In genomic region chr12:56007892-56008471, GRCh38 we compare ENCODE assay signal across 8 cellular contexts. TPM values are rescaled to one million over a fixed set of nuclear protein-coding genes. Genes with fewer than 3 reads are reported as not detected.
DNase-seq lines count a peak whose midpoint lies in the region; ATAC-seq and TF ChIP-seq lines count a peak whose summit lies in the region.

No MANE protein-coding gene starts in this region.

- no peaks in the 10 kb centered on the region for H3K9me3 ChIP-seq in HUES64 (ENCODE audit: insufficient read depth, low read depth, low read length)
- H3K9me3 ChIP-seq in iPS-20b (ENCODE audit: insufficient read depth, low read depth, low read length), result no peaks in the 10 kb centered on the region
- H3K9me3 ChIP-seq in smooth muscle cell (replicated peaks; ENCODE audit: low read depth), result no peaks in the 10 kb centered on the region

- H3F3A ChIP-seq in smooth muscle cell (ENCODE audit: low read depth), result no peaks in the 10 kb centered on the region

- ATAC-seq in GM18867 (IDR thresholded peaks at IDR 0.05; ENCODE audit: unreplicated experiment) (peak; percentile 14), GM18519 (IDR thresholded peaks at IDR 0.05; ENCODE audit: low FRiP score, unreplicated experiment) (no peak)

- H3K4me1 ChIP-seq in HUES64 (ENCODE audit: insufficient read depth, low read length) (no peaks in the 10 kb centered on the region), iPS-20b (ENCODE audit: insufficient read depth, low read length) (peaks cover 6% of the 10 kb centered on the region; the same call in 1 of the 2 replicates), smooth muscle cell (ENCODE audit: low read depth) (peaks cover 8% of the 10 kb centered on the region)

- H3K9ac ChIP-seq in HUES64 (ENCODE audit: low read depth, low read length), result peak overlapping the region; percentile 92
- peak overlapping the region; percentile 98 for H3K9ac ChIP-seq in iPS-20b (ENCODE audit: low read depth, low read length)
- peak overlapping the region; percentile 84 for H3K9ac ChIP-seq in smooth muscle cell (ENCODE audit: low read depth)

- no peaks in the 10 kb centered on the region for H3K79me2 ChIP-seq in smooth muscle cell (ENCODE audit: low read depth)

- in situ Hi-C loops in ACHN (cut with HindIII; ENCODE audit: low pct_ligation_motif_present, low pct_unique_long_range_greater_than_20kb, low sequenced_read_pairs) (no loop called here), astrocyte of the spinal cord (cut with HindIII; ENCODE audit: low sequenced_read_pairs) (no loop called here)

- no peak for TF ChIP-seq CTCF in astrocyte of the spinal cord (IDR thresholded peaks at IDR 0.05; ENCODE audit: low read depth, low read length)
- TF ChIP-seq CTCF in smooth muscle cell (IDR thresholded peaks at IDR 0.05; ENCODE audit: borderline replicate concordance, insufficient read depth, poor library complexity, severe bottlenecking), result no peak

- H3K36me3 ChIP-seq in HUES64 (ENCODE audit: insufficient read depth, low read length), result peaks cover 22% of the 10 kb centered on the region
- peaks cover 21% of the 10 kb centered on the region for H3K36me3 ChIP-seq in iPS-20b (ENCODE audit: insufficient read depth, low read depth, low read length)
- no peaks in the 10 kb centered on the region for H3K36me3 ChIP-seq in smooth muscle cell (ENCODE audit: low read depth)

- no peaks in the 10 kb centered on the region for H3K27me3 ChIP-seq in HUES64 (ENCODE audit: insufficient read depth, low read length)
- no peaks in the 10 kb centered on the region for H3K27me3 ChIP-seq in iPS-20b (ENCODE audit: insufficient read depth, low read length)
- no peaks in the 10 kb centered on the region for H3K27me3 ChIP-seq in smooth muscle cell (ENCODE audit: low read depth)

- peak overlapping the region; percentile 78 for H3K27ac ChIP-seq in HUES64 (ENCODE audit: low read depth, low read length)
- H3K27ac ChIP-seq in iPS-20b (ENCODE audit: low read length), result peak overlapping the region; percentile 75
- peak overlapping the region; percentile 26 for H3K27ac ChIP-seq in smooth muscle cell (ENCODE audit: low read depth)

- H3K4me3 ChIP-seq in HUES64 (ENCODE audit: low read length), result peak overlapping the region; percentile 83
- peak overlapping the region; percentile 67 for H3K4me3 ChIP-seq in astrocyte of the spinal cord (ENCODE audit: low read depth, low read length)
- H3K4me3 ChIP-seq in iPS-20b (ENCODE audit: low read length), result peak overlapping the region; percentile 94
- H3K4me3 ChIP-seq in smooth muscle cell, result peak overlapping the region; percentile 98

- peak overlapping the region; percentile 100 for H2AFZ ChIP-seq in smooth muscle cell (ENCODE audit: low read depth)

- 5% methylated on average over 16 of the region's 16 CpGs for WGBS in HUES64
- WGBS in smooth muscle cell (ENCODE audit: low lambda C conversion rate), result 4% methylated on average over 16 of the region's 16 CpGs

- peak; percentile 19 for DNase-seq in ACHN
- no peak for DNase-seq in astrocyte of the spinal cord (ENCODE audit: low read depth, low spot score)
- no peak for DNase-seq in smooth muscle cell (lab: John Stamatoyannopoulos, UW; ENCODE audit: unreplicated experiment)
- no peak for DNase-seq in activated CD4-positive, alpha-beta T cell treated with anti-CD3 and anti-CD28 coated beads for 4 hours

- H3K4me2 ChIP-seq in smooth muscle cell, result peak overlapping the region; percentile 98

- H4K20me1 ChIP-seq in smooth muscle cell (ENCODE audit: low read depth), result no peaks in the 10 kb centered on the region

RNA-seq across cellular contexts. Expression of gene SUOX, which starts 10.9 kb away (rescaled TPM):
- polyA plus RNA-seq in HUES64 (2013, experiment 1 of 2), result 15.2 TPM
- 16.0 TPM for polyA plus RNA-seq in HUES64 (2013, experiment 2 of 2)
- total RNA-seq in smooth muscle cell, result 9.8 and 19.1 TPM in 2 replicates
- polyA plus RNA-seq in smooth muscle cell, result 12.8 and 13.8 TPM in 2 replicates

RNA-seq across cellular contexts. Expression of gene IKZF4, which starts 12.9 kb away (rescaled TPM):
- 9.6 TPM for polyA plus RNA-seq in HUES64 (2013, experiment 1 of 2)
- 9.9 TPM for polyA plus RNA-seq in HUES64 (2013, experiment 2 of 2)
- total RNA-seq in smooth muscle cell, result 3.9 and 4.2 TPM in 2 replicates
- 5.4 and 6.8 TPM in 2 replicates for polyA plus RNA-seq in smooth muscle cell

RNA-seq across cellular contexts. Expression of gene RPS26, which starts 33.7 kb away (rescaled TPM):
- 2,096 TPM for polyA plus RNA-seq in HUES64 (2013, experiment 1 of 2)
- polyA plus RNA-seq in HUES64 (2013, experiment 2 of 2), result 2,046 TPM
- 731 and 845 TPM in 2 replicates for total RNA-seq in smooth muscle cell
- 282 and 323 TPM in 2 replicates for polyA plus RNA-seq in smooth muscle cell

RNA-seq across cellular contexts. Expression of gene RAB5B, which starts 34.1 kb away (rescaled TPM):
- 36.6 TPM for polyA plus RNA-seq in HUES64 (2013, experiment 1 of 2)
- polyA plus RNA-seq in HUES64 (2013, experiment 2 of 2), result 48.6 TPM
- total RNA-seq in smooth muscle cell, result 77.2 and 90.4 TPM in 2 replicates
- polyA plus RNA-seq in smooth muscle cell, result 81.9 and 93.4 TPM in 2 replicates

RNA-seq across cellular contexts. Expression of gene CDK2, which starts 41.4 kb away (rescaled TPM):
- 39.9 TPM for polyA plus RNA-seq in HUES64 (2013, experiment 1 of 2)
- polyA plus RNA-seq in HUES64 (2013, experiment 2 of 2), result 40.8 TPM
- total RNA-seq in smooth muscle cell, result 36.5 and 37.5 TPM in 2 replicates
- polyA plus RNA-seq in smooth muscle cell, result 25.8 and 33.3 TPM in 2 replicates

Comparison
In these comparisons a context has a peak if more than half of its experiments do, and no peak if none do; other contexts are left out.
1. H3K27ac ChIP-seq: peak in every context shown above with its lines; median percentile 78 in HUES64; 75 in iPS-20b; 26 in smooth muscle cell.